Comparison of ENCODE assay signal across 33 cellular contexts in genomic region chr18:55085557-55086285, GRCh38.
"Had no signal": no experiment of that assay in that cellular context is flagged by ENCODE, and none has a peak within 500 bp of the region (broad histone marks: within the 10 kb centered on the region; RNA-seq: fewer than 3 reads in every experiment).

No MANE protein-coding gene starts in this region.

- H3K9ac ChIP-seq: parathyroid adenoma had no signal

- H3K36me3 Mint-ChIP-seq: mesothelial cell of epicardium; natural killer cell treated with Interleukin-12 subunit alpha and Interleukin-12 subunit beta and Interleukin-15 and Interleukin-18, amount 100 ng/mL, for 72 hours had no signal

- ATAC-seq: foreskin keratinocyte; gastroesophageal sphincter; heart left ventricle; left lobe of liver; mucosa of descending colon; natural killer cell treated with Interleukin-12 subunit alpha and Interleukin-12 subunit beta and Interleukin-15 and Interleukin-18, amount 100 ng/mL, for 72 hours; sciatic nerve; stimulated activated naive CD8-positive, alpha-beta T cell treated with anti-CD3 and anti-CD28 coated beads, Interleukin-15, amount 100 ng/mL, for 72 hours had no signal

- H3K4me2 ChIP-seq: hepatocyte, smooth muscle cell had no signal

- H3K27me3 ChIP-seq: colonic mucosa, esophagus muscularis mucosa, gastroesophageal sphincter, heart left ventricle, hepatocyte, neutrophil, right atrium auricular region, suprapubic skin, transverse colon, vagina had no signal

- H2AFZ ChIP-seq: hepatocyte, parathyroid adenoma had no signal

- H3K27ac Mint-ChIP-seq: dendritic cell treated with granulocyte-macrophage colony-stimulating factor and Interleukin-4, amounts not matched to agents 40 ng/mL and 50 ng/mL, for 4 days; endodermal cell; mesothelial cell of epicardium; natural killer cell treated with Interleukin-12 subunit alpha and Interleukin-12 subunit beta and Interleukin-15 and Interleukin-18, amount 100 ng/mL, for 72 hours had no signal

- FAIRE-seq: endothelial cell of umbilical vein, kidney had no signal

- H3K4me3 ChIP-seq: colonic mucosa, esophagus muscularis mucosa, gastroesophageal sphincter, heart left ventricle, hepatocyte, lung, mucosa of descending colon, prostate gland, right atrium auricular region, smooth muscle cell, suprapubic skin, transverse colon, vagina had no signal

- H3K79me2 ChIP-seq: hepatocyte, parathyroid adenoma had no signal

- H3K4me1 Mint-ChIP-seq: stimulated activated naive CD8-positive, alpha-beta T cell treated with anti-CD3 and anti-CD28 coated beads, Interleukin-15, amount 100 ng/mL, for 72 hours had no signal

- H3K9me3 Mint-ChIP-seq: dendritic cell treated with granulocyte-macrophage colony-stimulating factor and Interleukin-4, amounts not matched to agents 40 ng/mL and 50 ng/mL, for 4 days; endodermal cell; natural killer cell treated with Interleukin-12 subunit alpha and Interleukin-12 subunit beta and Interleukin-15 and Interleukin-18, amount 100 ng/mL, for 72 hours; neural crest cell; stimulated activated naive CD8-positive, alpha-beta T cell treated with anti-CD3 and anti-CD28 coated beads, Interleukin-15, amount 100 ng/mL, for 72 hours had no signal

- H3K9me3 ChIP-seq: colonic mucosa, esophagus muscularis mucosa, gastroesophageal sphincter, heart left ventricle, mucosa of descending colon, neutrophil, prostate gland, right atrium auricular region, suprapubic skin, transverse colon, vagina had no signal

- H3K27me3 Mint-ChIP-seq: dendritic cell treated with granulocyte-macrophage colony-stimulating factor and Interleukin-4, amounts not matched to agents 40 ng/mL and 50 ng/mL, for 4 days; stimulated activated naive CD8-positive, alpha-beta T cell treated with anti-CD3 and anti-CD28 coated beads, Interleukin-15, amount 100 ng/mL, for 72 hours had no signal

- H3K4me3 Mint-ChIP-seq: dendritic cell treated with granulocyte-macrophage colony-stimulating factor and Interleukin-4, amounts not matched to agents 40 ng/mL and 50 ng/mL, for 4 days; endodermal cell; mesothelial cell of epicardium; naive B cell; natural killer cell treated with Interleukin-12 subunit alpha and Interleukin-12 subunit beta and Interleukin-15 and Interleukin-18, amount 100 ng/mL, for 72 hours; neural crest cell; stimulated activated naive CD8-positive, alpha-beta T cell treated with anti-CD3 and anti-CD28 coated beads, Interleukin-15, amount 100 ng/mL, for 72 hours had no signal

- H3K36me3 ChIP-seq: colonic mucosa, esophagus muscularis mucosa, gastroesophageal sphincter, heart left ventricle, neutrophil, prostate gland, right atrium auricular region, suprapubic skin, transverse colon, vagina had no signal

- H3K27ac ChIP-seq: colonic mucosa, esophagus muscularis mucosa, foreskin keratinocyte, gastroesophageal sphincter, heart left ventricle, hepatocyte, neutrophil, parathyroid adenoma, prostate gland, right atrium auricular region, suprapubic skin, transverse colon, vagina had no signal

- H3K4me1 ChIP-seq: esophagus muscularis mucosa, foreskin keratinocyte, gastroesophageal sphincter, parathyroid adenoma, prostate gland, right atrium auricular region, suprapubic skin, vagina had no signal

- DNase-seq: colonic mucosa; effector CD8-positive, alpha-beta T cell; endodermal cell; foreskin keratinocyte; heart left ventricle; kidney; mesenchymal stem cell; mucosa of descending colon; naive B cell; stimulated activated CD4-positive, alpha-beta T cell treated with anti-CD3 and anti-CD28 coated beads, Interleukin-12 subunit alpha, Interleukin-12 subunit beta, amount 100 ng/mL, for 4 hours; stimulated activated CD4-positive, alpha-beta T cell treated with anti-CD3 and anti-CD28 coated beads, Interleukin-1b, Interleukin-23, amount 100 ng/mL, for 48 hours; stimulated activated CD4-positive, alpha-beta T cell treated with anti-CD3 and anti-CD28 coated beads, Interleukin-4, amount 100 ng/mL, for 24 hours; stimulated activated naive CD4-positive, alpha-beta T cell; stimulated activated naive CD8-positive, alpha-beta T cell treated with anti-CD3 and anti-CD28 coated beads, Interleukin-15, amount 100 ng/mL, for 72 hours; transverse colon had no signal
